19 cellular contexts compared by ENCODE assay signal in genomic region chr14:34380446-34380845, GRCh38.
A peak's percentile ranks its signal among the peaks of the same experiment; 100 is the strongest.
DNase-seq lines count a peak whose midpoint lies in the region; ATAC-seq and TF ChIP-seq lines count a peak whose summit lies in the region.
"Had no signal": no experiment of that assay in that cellular context is flagged by ENCODE, and none has a peak within 500 bp of the region (broad histone marks: within the 10 kb centered on the region; RNA-seq: fewer than 3 reads in every experiment).

No MANE protein-coding gene starts in this region.

- H3K4me2 ChIP-seq in hepatocyte: no peak overlapping the region
- H3K4me2 ChIP-seq: BLaER1 treated with 17β-estradiol and CSF1 and Interleukin-3, amounts not matched to agents 10 nM and 100 nM; GM23338 had no signal

- H3K36me3 Mint-ChIP-seq in T-helper 2 cell treated with Interferon-gamma antibody and Interleukin-4, amounts not matched to agents 5 μg/mL and 100 μg/mL, for 36 hours (ENCODE audit: low read depth): no peaks in the 10 kb centered on the region
- H3K36me3 Mint-ChIP-seq: CD8-positive, alpha-beta T cell had no signal

- no peaks in the 10 kb centered on the region for H3K79me2 ChIP-seq in hepatocyte

- intact Hi-C loops in left ventricle myocardium inferior (cut with micrococcal nuclease): no loop called here
- intact Hi-C loops in left ventricle myocardium superior (cut with micrococcal nuclease): no loop called here

- no peaks in the 10 kb centered on the region for H3K9me2 ChIP-seq in hepatocyte (replicated peaks; ENCODE audit: insufficient read depth)

- peak overlapping the region; percentile 63 for H3K27ac ChIP-seq in left ventricle myocardium inferior (replicated peaks)
- H3K27ac ChIP-seq in hepatocyte: peak overlapping the region; percentile 78
- H3K27ac ChIP-seq: BLaER1 treated with 17β-estradiol and CSF1 and Interleukin-3, amounts not matched to agents 10 nM and 100 nM; HL-60 had no signal

- H3K27me3 Mint-ChIP-seq in T-helper 2 cell treated with Interferon-gamma antibody and Interleukin-4, amounts not matched to agents 5 μg/mL and 100 μg/mL, for 36 hours (ENCODE audit: low read depth): no peaks in the 10 kb centered on the region

- no peaks in the 10 kb centered on the region for H3K4me1 Mint-ChIP-seq in T-helper 2 cell treated with Interferon-gamma antibody and Interleukin-4, amounts not matched to agents 5 μg/mL and 100 μg/mL, for 36 hours (ENCODE audit: low read depth)
- H3K4me1 Mint-ChIP-seq: B cell had no signal

- DNase-seq in left ventricle myocardium inferior: no peak
- no peak for DNase-seq in left ventricle myocardium superior
- DNase-seq in NCI-H69 (lab: John Stamatoyannopoulos, UW): peak; percentile 60
- DNase-seq in hepatocyte (ENCODE audit: low spot score): no peak
- no peak for DNase-seq in T-helper 2 cell treated with Interferon-gamma antibody and Interleukin-4, amounts not matched to agents 5 μg/mL and 100 μg/mL, for 36 hours (ENCODE audit: low spot score)
- DNase-seq in NCI-H446 treated with DMSO at 0.1 percent for 48 hours (lab: John Stamatoyannopoulos, UW): no peak
- DNase-seq: 8988T; Calu3; CD8-positive, alpha-beta T cell; DMS79 treated with DMSO at 0.1 percent for 48 hours; GF-D8; HCEC 1CT; HFFc6; IMR-90 had no signal

- H3K9me3 ChIP-seq in left ventricle myocardium inferior (replicated peaks) (no peaks in the 10 kb centered on the region), hepatocyte (ENCODE audit: low read depth) (no peaks in the 10 kb centered on the region)

- WGBS in hepatocyte (ENCODE audit: low lambda C conversion rate, missing lambda C conversion rate): 88% methylated on average over 4 of the region's 4 CpGs

- TF ChIP-seq CTCF in left ventricle myocardium inferior (IDR thresholded peaks at IDR 0.05; ENCODE audit: borderline replicate concordance): no peak
- no peak for TF ChIP-seq CTCF in hepatocyte (IDR thresholded peaks at IDR 0.05; ENCODE audit: poor library complexity)

- H3K27me3 ChIP-seq in left ventricle myocardium inferior (ENCODE audit: low read depth) (peaks cover 14% of the 10 kb centered on the region), hepatocyte (no peaks in the 10 kb centered on the region)
- H3K27me3 ChIP-seq: BLaER1 treated with 17β-estradiol and CSF1 and Interleukin-3, amounts not matched to agents 10 nM and 100 nM had no signal

- ATAC-seq in left ventricle myocardium superior (no peak), GM21515 (IDR thresholded peaks at IDR 0.05; ENCODE audit: unreplicated experiment) (no peak)
- ATAC-seq: CD8-positive, alpha-beta T cell; GM23338 had no signal

- no peaks in the 10 kb centered on the region for H3K9me3 Mint-ChIP-seq in T-helper 2 cell treated with Interferon-gamma antibody and Interleukin-4, amounts not matched to agents 5 μg/mL and 100 μg/mL, for 36 hours
- H3K9me3 Mint-ChIP-seq: CD8-positive, alpha-beta T cell; GM23338; HFFc6 had no signal

- H3K36me3 ChIP-seq in left ventricle myocardium inferior: no peaks in the 10 kb centered on the region
- H3K36me3 ChIP-seq in hepatocyte (replicated peaks; ENCODE audit: insufficient read depth, low read depth): no peaks in the 10 kb centered on the region
- H3K36me3 ChIP-seq: BLaER1 treated with 17β-estradiol and CSF1 and Interleukin-3, amounts not matched to agents 10 nM and 100 nM had no signal

- no peak overlapping the region for H3K27ac Mint-ChIP-seq in T-helper 2 cell treated with Interferon-gamma antibody and Interleukin-4, amounts not matched to agents 5 μg/mL and 100 μg/mL, for 36 hours
- H3K27ac Mint-ChIP-seq: B cell; CD8-positive, alpha-beta T cell; GM23338; HFFc6 had no signal

- H3K4me3 Mint-ChIP-seq in T-helper 2 cell treated with Interferon-gamma antibody and Interleukin-4, amounts not matched to agents 5 μg/mL and 100 μg/mL, for 36 hours: no peak overlapping the region
- H3K4me3 Mint-ChIP-seq: B cell; CD8-positive, alpha-beta T cell; GM23338; HFFc6 had no signal

- H3K4me3 ChIP-seq in left ventricle myocardium inferior (no peak overlapping the region), hepatocyte (no peak overlapping the region)
- H3K4me3 ChIP-seq: BLaER1 treated with 17β-estradiol and CSF1 and Interleukin-3, amounts not matched to agents 10 nM and 100 nM; GM23338 had no signal

- no peaks in the 10 kb centered on the region for H4K20me1 ChIP-seq in hepatocyte (ENCODE audit: insufficient read depth, poor library complexity, severe bottlenecking)
- H4K20me1 ChIP-seq: BLaER1 treated with 17β-estradiol and CSF1 and Interleukin-3, amounts not matched to agents 10 nM and 100 nM had no signal

- H2AFZ ChIP-seq in hepatocyte: no peak overlapping the region
- H2AFZ ChIP-seq: GM23338 had no signal

- peaks cover 4% of the 10 kb centered on the region for H3K4me1 ChIP-seq in left ventricle myocardium inferior
- H3K4me1 ChIP-seq in hepatocyte (ENCODE audit: insufficient read depth): peaks cover 20% of the 10 kb centered on the region
